14 cellular contexts compared by ENCODE assay signal in the genomic region with DNA sequence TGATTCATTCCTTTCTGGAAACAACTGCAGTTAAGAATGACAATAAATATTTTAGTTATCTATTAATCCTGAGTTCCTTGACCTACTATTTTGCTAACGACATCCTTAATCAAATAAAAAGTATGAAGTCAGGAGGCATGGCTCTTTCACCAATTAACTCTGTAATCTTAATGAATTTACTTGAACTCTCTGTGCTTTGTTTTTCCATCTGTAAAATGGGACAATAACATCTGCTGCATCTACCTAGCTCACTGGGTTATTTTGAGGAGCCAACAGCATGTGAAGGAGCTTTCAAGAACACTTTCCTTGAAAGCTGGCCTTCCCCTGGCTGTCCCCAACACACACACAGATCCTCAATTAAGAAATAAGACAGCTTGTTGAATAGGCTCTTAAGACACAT. TPM values are rescaled to one million over a fixed set of nuclear protein-coding genes. Genes with fewer than 3 reads are reported as not detected.
"Had no signal": no experiment of that assay in that cellular context is flagged by ENCODE, and none has a peak within 500 bp of the region (broad histone marks: within the 10 kb centered on the region; RNA-seq: fewer than 3 reads in every experiment).

No MANE protein-coding gene starts in this region.

- H3K27ac ChIP-seq: brain microvascular endothelial cell, neural progenitor cell, pancreas, transverse colon had no signal

- H3K27ac Mint-ChIP-seq: activated CD8-positive, alpha-beta memory T cell treated with anti-CD3 and anti-CD28 coated beads, Interleukin-2, amount 10 ng/mL, durations not matched to agents 7 days and 5 days had no signal

- H3K4me3 ChIP-seq: heart right ventricle, neural progenitor cell, pancreas, smooth muscle cell, transverse colon had no signal

- ATAC-seq: activated CD8-positive, alpha-beta memory T cell treated with anti-CD3 and anti-CD28 coated beads, Interleukin-2, amount 10 ng/mL, durations not matched to agents 7 days and 5 days; left lobe of liver had no signal

- H3K27me3 Mint-ChIP-seq: activated CD8-positive, alpha-beta memory T cell treated with anti-CD3 and anti-CD28 coated beads, Interleukin-2, amount 10 ng/mL, durations not matched to agents 7 days and 5 days had no signal

- H3K27me3 ChIP-seq: brain microvascular endothelial cell, heart right ventricle, neural progenitor cell, pancreas, transverse colon had no signal

- H3K4me3 Mint-ChIP-seq: activated CD8-positive, alpha-beta memory T cell treated with anti-CD3 and anti-CD28 coated beads, Interleukin-2, amount 10 ng/mL, durations not matched to agents 7 days and 5 days; activated T-cell treated with anti-CD3 and anti-CD28 coated beads, Interleukin-2, amount 50 U/mL, for 24 hours; neural progenitor cell had no signal

- H3K9me3 ChIP-seq: heart right ventricle, pancreas, transverse colon had no signal

- H3K36me3 ChIP-seq: brain microvascular endothelial cell, heart right ventricle, neural progenitor cell, pancreas, transverse colon had no signal

- H3K4me1 ChIP-seq: neural progenitor cell, transverse colon had no signal

- DNase-seq: activated CD4-positive, alpha-beta T cell treated with anti-CD3 and anti-CD28 coated beads, Interleukin-2, amount 50 U/mL, for 4 hours; activated CD8-positive, alpha-beta memory T cell treated with anti-CD3 and anti-CD28 coated beads, Interleukin-2, amount 10 ng/mL, durations not matched to agents 7 days and 5 days; activated effector memory CD4-positive, alpha-beta T cell treated with Interleukin-2 at 50 U/mL for 16 hours; effector CD4-positive, alpha-beta T cell; pancreas; transverse colon had no signal

- H3K36me3 Mint-ChIP-seq: activated CD8-positive, alpha-beta memory T cell treated with anti-CD3 and anti-CD28 coated beads, Interleukin-2, amount 10 ng/mL, durations not matched to agents 7 days and 5 days had no signal

- H3K9me3 Mint-ChIP-seq: activated naive CD4-positive, alpha-beta T cell treated with anti-CD3 and anti-CD28 coated beads, Interleukin-2, amount 50 U/mL, for 72 hours; activated T-cell treated with anti-CD3 and anti-CD28 coated beads, Interleukin-2, amount 50 U/mL, for 24 hours had no signal

RNA-seq across cellular contexts. Expression of a gene that starts 47.9 kb away (rescaled TPM):
- total RNA-seq: endothelial cell of umbilical vein had no signal
